Comparison of ENCODE assay signal across 18 cellular contexts in genomic region chr1:53835491-53835890, GRCh38. TPM values are rescaled to one million over a fixed set of nuclear protein-coding genes. Genes with fewer than 3 reads are reported as not detected.
DNase-seq lines count a peak whose midpoint lies in the region; ATAC-seq, FAIRE-seq and TF ChIP-seq lines count a peak whose summit lies in the region.
"Had no signal": no experiment of that assay in that cellular context is flagged by ENCODE, and none has a peak within 500 bp of the region (broad histone marks: within the 10 kb centered on the region; RNA-seq: fewer than 3 reads in every experiment).

No MANE protein-coding gene starts in this region.

- peaks cover 4% of the 10 kb centered on the region; the same call in 1 of the 2 replicates for H3K36me3 ChIP-seq in KMS-11 (ENCODE audit: insufficient read depth)
- H3K36me3 ChIP-seq in smooth muscle cell (ENCODE audit: low read depth): no peaks in the 10 kb centered on the region
- H3K36me3 ChIP-seq: breast epithelium, lower lobe of right lung had no signal

- 0 out of 2 replicates have a peak, but pooled peaks cover 9% of the 10 kb centered on the region for H4K20me1 ChIP-seq in KMS-11 (ENCODE audit: insufficient read depth)
- H4K20me1 ChIP-seq in smooth muscle cell (ENCODE audit: low read depth): no peaks in the 10 kb centered on the region

- H3K4me3 ChIP-seq in KMS-11 (IDR thresholded peaks at IDR 0.05; ENCODE audit: insufficient read depth, low read depth, low read length) (no peak overlapping the region), smooth muscle cell (no peak overlapping the region)
- H3K4me3 ChIP-seq: breast epithelium, lower lobe of right lung, tibial nerve had no signal

- H3K27ac Mint-ChIP-seq in activated T-cell treated with anti-CD3 and anti-CD28 coated beads, Interleukin-2, amount 50 U/mL, for 72 hours: peak overlapping the region; percentile 94
- peak overlapping the region; percentile 37 for H3K27ac Mint-ChIP-seq in stimulated activated memory B cell treated with anti-CD40 and anti-IgM and Interleukin-4, amounts not matched to agents 10 μg/mL and 1 μg/mL and 100 μg/mL, for 72 hours

- peaks cover 36% of the 10 kb centered on the region for H3K4me1 Mint-ChIP-seq in activated T-cell treated with anti-CD3 and anti-CD28 coated beads, Interleukin-2, amount 50 U/mL, for 72 hours (ENCODE audit: low read depth)
- peaks cover 36% of the 10 kb centered on the region for H3K4me1 Mint-ChIP-seq in stimulated activated memory B cell treated with anti-CD40 and anti-IgM and Interleukin-4, amounts not matched to agents 10 μg/mL and 1 μg/mL and 100 μg/mL, for 72 hours

- no peaks in the 10 kb centered on the region for H3K9me3 ChIP-seq in smooth muscle cell (replicated peaks; ENCODE audit: low read depth)
- H3K9me3 ChIP-seq: breast epithelium, lower lobe of right lung, tibial nerve had no signal

- DNase-seq in activated T-cell treated with anti-CD3 and anti-CD28 coated beads, Interleukin-2, amount 50 U/mL, for 72 hours: no peak
- no peak for DNase-seq in activated T-cell treated with anti-CD3 and anti-CD28 coated beads, Interleukin-2, amount 50 U/mL, for 48 hours
- DNase-seq in amniotic epithelial cell (ENCODE audit: low read depth) (peak; percentile 64), urothelium cell line (ENCODE audit: low spot score) (no peak), smooth muscle cell (lab: John Stamatoyannopoulos, UW; ENCODE audit: unreplicated experiment) (no peak)
- DNase-seq: activated CD4-positive, CD25-positive, alpha-beta regulatory T cell; lower lobe of right lung; NCI-H1930; NK-92 treated with Interleukin-12 subunit alpha and Interleukin-12 subunit beta, amount 100 ng/mL, for 24 hours; nucleus accumbens; stimulated activated CD4-positive, alpha-beta T cell treated with anti-CD3 and anti-CD28 coated beads, Interleukin-12 subunit alpha, Interleukin-12 subunit beta, amount 100 ng/mL, for 4 hours had no signal

- TF ChIP-seq CTCF in KMS-11 (conservative IDR thresholded peaks at IDR 0.05; ENCODE audit: low read depth, low read length) (no peak), smooth muscle cell (IDR thresholded peaks at IDR 0.05; ENCODE audit: borderline replicate concordance, insufficient read depth, poor library complexity, severe bottlenecking) (no peak)

- ATAC-seq in activated T-cell treated with anti-CD3 and anti-CD28 coated beads, Interleukin-2, amount 50 U/mL, for 72 hours (replicated peaks in 1 of 2): no peak
- ATAC-seq in stimulated activated memory B cell treated with anti-CD40 and anti-IgM and Interleukin-4, amounts not matched to agents 10 μg/mL and 1 μg/mL and 100 μg/mL, for 72 hours: no peak
- ATAC-seq in HG03175 (IDR thresholded peaks at IDR 0.05; ENCODE audit: unreplicated experiment): no peak
- ATAC-seq: lower lobe of right lung, SK-N-SH treated with all-trans-retinoic acid at 6 μM for 48 hours had no signal

- H3K9ac ChIP-seq in KMS-11 (no peak overlapping the region), smooth muscle cell (ENCODE audit: low read depth) (no peak overlapping the region)

- peak overlapping the region in 1 of 2 donors; percentile 85 for H3K4me3 Mint-ChIP-seq in activated T-cell treated with anti-CD3 and anti-CD28 coated beads, Interleukin-2, amount 50 U/mL, for 72 hours
- H3K4me3 Mint-ChIP-seq in stimulated activated memory B cell treated with anti-CD40 and anti-IgM and Interleukin-4, amounts not matched to agents 10 μg/mL and 1 μg/mL and 100 μg/mL, for 72 hours: no peak overlapping the region

- no peak overlapping the region for H2AFZ ChIP-seq in KMS-11 (ENCODE audit: low read depth)
- no peak overlapping the region for H2AFZ ChIP-seq in smooth muscle cell (ENCODE audit: low read depth)

- H3K9me3 Mint-ChIP-seq in activated T-cell treated with anti-CD3 and anti-CD28 coated beads, Interleukin-2, amount 50 U/mL, for 72 hours: no peaks in the 10 kb centered on the region
- no peaks in the 10 kb centered on the region for H3K9me3 Mint-ChIP-seq in stimulated activated memory B cell treated with anti-CD40 and anti-IgM and Interleukin-4, amounts not matched to agents 10 μg/mL and 1 μg/mL and 100 μg/mL, for 72 hours

- peaks cover 5 to 15% of the 10 kb centered on the region in 2 donors for H3K36me3 Mint-ChIP-seq in activated T-cell treated with anti-CD3 and anti-CD28 coated beads, Interleukin-2, amount 50 U/mL, for 72 hours (ENCODE audit: insufficient read depth in 2 of 2)
- H3K36me3 Mint-ChIP-seq in stimulated activated memory B cell treated with anti-CD40 and anti-IgM and Interleukin-4, amounts not matched to agents 10 μg/mL and 1 μg/mL and 100 μg/mL, for 72 hours: peaks cover 7% of the 10 kb centered on the region

- WGBS in smooth muscle cell (ENCODE audit: low lambda C conversion rate): 75% methylated on average over 2 of the region's 2 CpGs

- H3K79me2 ChIP-seq in KMS-11 (ENCODE audit: insufficient read depth, low read depth): peaks cover 68% of the 10 kb centered on the region
- peaks cover 18% of the 10 kb centered on the region for H3K79me2 ChIP-seq in smooth muscle cell (ENCODE audit: low read depth)

- H3K27ac ChIP-seq in KMS-11 (no peak overlapping the region), smooth muscle cell (ENCODE audit: low read depth) (no peak overlapping the region)
- H3K27ac ChIP-seq: breast epithelium, lower lobe of right lung, tibial nerve had no signal

- no peaks in the 10 kb centered on the region for H3K27me3 ChIP-seq in KMS-11 (ENCODE audit: insufficient read depth, low read depth)
- no peaks in the 10 kb centered on the region for H3K27me3 ChIP-seq in smooth muscle cell (ENCODE audit: low read depth)
- H3K27me3 ChIP-seq: breast epithelium, tibial nerve had no signal

- H3K27me3 Mint-ChIP-seq in activated T-cell treated with anti-CD3 and anti-CD28 coated beads, Interleukin-2, amount 50 U/mL, for 72 hours (ENCODE audit: low read depth): no peaks in the 10 kb centered on the region
- H3K27me3 Mint-ChIP-seq in stimulated activated memory B cell treated with anti-CD40 and anti-IgM and Interleukin-4, amounts not matched to agents 10 μg/mL and 1 μg/mL and 100 μg/mL, for 72 hours: no peaks in the 10 kb centered on the region

- H3K4me1 ChIP-seq in KMS-11 (ENCODE audit: low read depth, poor library complexity, severe bottlenecking): peaks cover 21% of the 10 kb centered on the region
- peaks cover 8% of the 10 kb centered on the region for H3K4me1 ChIP-seq in smooth muscle cell (ENCODE audit: low read depth)
- H3K4me1 ChIP-seq: breast epithelium had no signal

- H3K4me2 ChIP-seq in KMS-11 (peak overlapping the region; percentile 65; the same call in 1 of the 2 replicates), smooth muscle cell (no peak overlapping the region)

- H3F3A ChIP-seq in smooth muscle cell (ENCODE audit: low read depth): no peaks in the 10 kb centered on the region

- no peak for FAIRE-seq in urothelium cell line (lab: Jason Lieb, UNC)
- FAIRE-seq: A204.1 had no signal

RNA-seq across cellular contexts. Expression of gene NDC1, which starts 2.6 kb away (rescaled TPM):
- total RNA-seq in activated T-cell treated with anti-CD3 and anti-CD28 coated beads, Interleukin-2, amount 50 U/mL, for 72 hours: 10 to 100 TPM; 17.1 to 22.8 TPM
- total RNA-seq in smooth muscle cell: 20.2 and 28.4 TPM in 2 replicates
- polyA plus RNA-seq in smooth muscle cell: 4.9 and 5.5 TPM in 2 replicates

RNA-seq across cellular contexts. Expression of gene YIPF1, which starts 54.1 kb away (rescaled TPM):
- total RNA-seq in activated T-cell treated with anti-CD3 and anti-CD28 coated beads, Interleukin-2, amount 50 U/mL, for 72 hours: 10 to 100 TPM; 33.7 to 48.5 TPM
- 44.2 and 45.9 TPM in 2 replicates for total RNA-seq in smooth muscle cell
- polyA plus RNA-seq in smooth muscle cell: 32.4 and 33.0 TPM in 2 replicates

RNA-seq across cellular contexts. Expression of gene DIO1, which starts 58.5 kb away (rescaled TPM):
- total RNA-seq in activated T-cell treated with anti-CD3 and anti-CD28 coated beads, Interleukin-2, amount 50 U/mL, for 72 hours: not detected
- not detected in 2 replicates for total RNA-seq in smooth muscle cell
- polyA plus RNA-seq in smooth muscle cell: 0.16 TPM in 1 of 2 replicates, not detected in the other
- total RNA-seq: lower lobe of right lung, tibial nerve had no signal
